ENCODE assay signal across 1 cellular context in the genomic region with DNA sequence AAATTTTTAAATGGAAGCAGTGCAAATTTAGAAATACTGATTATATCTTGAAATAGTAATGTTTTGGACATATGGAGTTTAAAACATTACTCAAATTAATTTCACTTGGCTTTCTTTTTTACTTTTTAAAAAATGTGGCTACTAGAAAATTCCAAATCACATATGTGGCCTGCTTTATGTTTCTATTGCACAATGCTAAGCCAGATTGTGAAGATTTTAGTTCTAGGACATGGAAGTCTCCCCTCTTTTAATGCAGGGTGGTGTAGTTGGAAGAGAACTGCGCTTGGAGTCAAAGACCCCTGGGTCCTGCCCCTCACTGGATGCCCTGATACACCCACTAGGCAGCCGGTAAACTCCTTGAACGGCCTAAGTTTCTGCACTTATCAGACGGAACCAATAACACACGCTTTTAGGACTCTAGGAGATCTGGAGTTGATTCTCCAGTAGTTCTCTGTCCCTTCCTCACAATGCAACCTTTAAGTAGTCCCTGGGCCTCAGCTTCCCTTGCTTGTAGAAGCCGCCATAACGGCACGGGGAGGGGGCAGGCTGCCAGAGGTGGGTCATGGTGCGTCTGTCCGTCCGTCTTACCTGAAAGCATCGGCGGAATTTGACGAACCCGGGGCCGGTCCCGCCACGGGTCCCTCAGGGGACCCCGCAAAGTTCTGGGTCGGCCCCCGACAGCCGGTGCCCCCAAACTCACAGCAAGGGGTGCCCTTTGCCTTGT.
TF ChIP-seq lines count a peak whose summit lies in the region.

No MANE protein-coding gene starts in this region.

TF ChIP-seq in SK-N-SH treated with all-trans-retinoic acid at 6 μM for 48 hours, 23 proteins besides CTCF, POLR2A, EP300 and RAD21 (continued from another document):
- TF ChIP-seq, protein P1, sequence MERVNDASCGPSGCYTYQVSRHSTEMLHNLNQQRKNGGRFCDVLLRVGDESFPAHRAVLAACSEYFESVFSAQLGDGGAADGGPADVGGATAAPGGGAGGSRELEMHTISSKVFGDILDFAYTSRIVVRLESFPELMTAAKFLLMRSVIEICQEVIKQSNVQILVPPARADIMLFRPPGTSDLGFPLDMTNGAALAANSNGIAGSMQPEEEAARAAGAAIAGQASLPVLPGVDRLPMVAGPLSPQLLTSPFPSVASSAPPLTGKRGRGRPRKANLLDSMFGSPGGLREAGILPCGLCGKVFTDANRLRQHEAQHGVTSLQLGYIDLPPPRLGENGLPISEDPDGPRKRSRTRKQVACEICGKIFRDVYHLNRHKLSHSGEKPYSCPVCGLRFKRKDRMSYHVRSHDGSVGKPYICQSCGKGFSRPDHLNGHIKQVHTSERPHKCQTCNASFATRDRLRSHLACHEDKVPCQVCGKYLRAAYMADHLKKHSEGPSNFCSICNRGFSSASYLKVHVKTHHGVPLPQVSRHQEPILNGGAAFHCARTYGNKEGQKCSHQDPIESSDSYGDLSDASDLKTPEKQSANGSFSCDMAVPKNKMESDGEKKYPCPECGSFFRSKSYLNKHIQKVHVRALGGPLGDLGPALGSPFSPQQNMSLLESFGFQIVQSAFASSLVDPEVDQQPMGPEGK (CRISPR knock-in tag; IDR thresholded peaks at IDR 0.05; ENCODE audit: borderline replicate concordance): no peak
- TF ChIP-seq TCF4 (CRISPR knock-in tag; IDR thresholded peaks at IDR 0.05; ENCODE audit: borderline replicate concordance): no peak
